In genomic region chr7:23075571-23075970, GRCh38 we compare ENCODE assay signal across 13 cellular contexts. TPM values are rescaled to one million over a fixed set of nuclear protein-coding genes. Genes with fewer than 3 reads are reported as not detected.
DNase-seq lines count a peak whose midpoint lies in the region; ATAC-seq and TF ChIP-seq lines count a peak whose summit lies in the region.
"Had no signal": no experiment of that assay in that cellular context is flagged by ENCODE, and none has a peak within 500 bp of the region (broad histone marks: within the 10 kb centered on the region; RNA-seq: fewer than 3 reads in every experiment).

No MANE protein-coding gene starts in this region.

- no peak for TF ChIP-seq CTCF in cardiac muscle cell (IDR thresholded peaks at IDR 0.05; ENCODE audit: low read depth, low read length)
- no peak for TF ChIP-seq CTCF in nephron (IDR thresholded peaks at IDR 0.05; ENCODE audit: unreplicated experiment in 3 of 3)
- no peak for TF ChIP-seq CTCF in prostate gland (IDR thresholded peaks at IDR 0.05)

- H4K20me1 ChIP-seq in Karpas-422 (ENCODE audit: insufficient read depth, low read depth, low read length) = no peaks in the 10 kb centered on the region

- H3K79me2 ChIP-seq in Karpas-422 (ENCODE audit: low read length) = no peaks in the 10 kb centered on the region

- H3K36me3 Mint-ChIP-seq in nephron (ENCODE audit: low read depth) = no peaks in the 10 kb centered on the region
- H3K36me3 Mint-ChIP-seq: CD8-positive, alpha-beta memory T cell had no signal

- WGBS in prostate gland = 53% methylated on average over 3 of the region's 3 CpGs

- peaks cover 38% of the 10 kb centered on the region for H3K4me1 Mint-ChIP-seq in nephron
- H3K4me1 Mint-ChIP-seq: CD8-positive, alpha-beta memory T cell had no signal

- H3K9me3 ChIP-seq in cardiac muscle cell (ENCODE audit: low read depth) (no peaks in the 10 kb centered on the region), Karpas-422 (ENCODE audit: low read length) (no peaks in the 10 kb centered on the region), prostate gland (no peaks in the 10 kb centered on the region)

- no peak overlapping the region for H3K9ac ChIP-seq in Karpas-422 (ENCODE audit: low read length)

- H3K4me1 ChIP-seq in cardiac muscle cell (ENCODE audit: low read depth) (peaks cover 60% of the 10 kb centered on the region), Karpas-422 (ENCODE audit: low read length) (peaks cover 6% of the 10 kb centered on the region), prostate gland (replicated peaks) (peaks cover 4% of the 10 kb centered on the region)

- H3K9me2 ChIP-seq in Karpas-422 (replicated peaks; ENCODE audit: insufficient read depth, low read length) = no peaks in the 10 kb centered on the region

- H3K4me3 Mint-ChIP-seq in nephron = no peak overlapping the region
- H3K4me3 Mint-ChIP-seq: CD8-positive, alpha-beta memory T cell had no signal

- no peak for ATAC-seq in GM18907 (IDR thresholded peaks at IDR 0.05; ENCODE audit: unreplicated experiment)
- ATAC-seq: SK-N-SH treated with all-trans-retinoic acid at 6 μM for 48 hours had no signal

- no peak overlapping the region for H3K4me3 ChIP-seq in cardiac muscle cell
- H3K4me3 ChIP-seq in Karpas-422 (ENCODE audit: low read length) = no peak overlapping the region
- H3K4me3 ChIP-seq in prostate gland = no peak overlapping the region

- H2AFZ ChIP-seq in Karpas-422 (ENCODE audit: low read length) = no peak overlapping the region

- no peaks in the 10 kb centered on the region for H3K27me3 Mint-ChIP-seq in nephron (ENCODE audit: low read depth)

- H3K36me3 ChIP-seq in cardiac muscle cell (no peaks in the 10 kb centered on the region), Karpas-422 (ENCODE audit: insufficient read depth, low read length) (no peaks in the 10 kb centered on the region), prostate gland (no peaks in the 10 kb centered on the region)

- H3K27ac Mint-ChIP-seq in nephron = peak overlapping the region; percentile 65 to 66 (median 66)

- intact Hi-C loops in prostate gland (cut with DNase I) = no loop called here

- H3K9me3 Mint-ChIP-seq in nephron = no peaks in the 10 kb centered on the region
- H3K9me3 Mint-ChIP-seq: CD8-positive, alpha-beta memory T cell had no signal

- H3K27me3 ChIP-seq in cardiac muscle cell = no peaks in the 10 kb centered on the region
- H3K27me3 ChIP-seq in Karpas-422 (ENCODE audit: low read length) = no peaks in the 10 kb centered on the region
- H3K27me3 ChIP-seq in prostate gland (replicated peaks; ENCODE audit: insufficient read depth) = no peaks in the 10 kb centered on the region

- no peak overlapping the region for H3K4me2 ChIP-seq in Karpas-422 (ENCODE audit: low read depth, low read length, poor library complexity, severe bottlenecking)

- DNase-seq in DMS53 (lab: John Stamatoyannopoulos, UW) = peak; percentile 24
- DNase-seq in DMS53 treated with DMSO at 0.1 percent for 48 hours (lab: John Stamatoyannopoulos, UW; ENCODE audit: unreplicated experiment) = no peak
- peak; percentile 37 for DNase-seq in NOMO-1 treated with DMSO at 0.1 percent for 48 hours (lab: John Stamatoyannopoulos, UW; ENCODE audit: unreplicated experiment)
- peak in 1 of 2 donors; percentile 64 for DNase-seq in cardiac muscle cell (ENCODE audit: low read depth in 1 of 2, low spot score in 1 of 2)
- DNase-seq in Karpas-422 = no peak
- DNase-seq in prostate gland (ENCODE audit: low spot score) = no peak
- DNase-seq: CD8-positive, alpha-beta memory T cell; DMS 273 treated with DMSO at 0.1 percent for 48 hours; EL; NCI-H1436 treated with DMSO at 0.1 percent for 48 hours had no signal

- peak overlapping the region; percentile 91 for H3K27ac ChIP-seq in cardiac muscle cell
- no peak overlapping the region for H3K27ac ChIP-seq in Karpas-422 (ENCODE audit: low read length)
- no peak overlapping the region for H3K27ac ChIP-seq in prostate gland

- no peak for TF ChIP-seq POLR2A in prostate gland (IDR thresholded peaks at IDR 0.05)

RNA-seq across cellular contexts. Expression of gene KLHL7, which starts 30.0 kb away (rescaled TPM):
- total RNA-seq in cardiac muscle cell = 31.6 and 47.1 TPM in 2 replicates
- polyA plus RNA-seq in cardiac muscle cell = 33.4 and 46.1 TPM in 2 replicates
- 20.2 and 23.1 TPM in 2 replicates for total RNA-seq in Karpas-422 (2014; rRNA removed; shearing (Covaris generic); ENCODE audit: low replicate concordance)
- 10 to 100 TPM; 18.1 to 67.7 TPM for total RNA-seq in prostate gland

Comparison
In these comparisons a context has a peak if more than half of its experiments do, and no peak if none do; other contexts are left out.
1. DNase-seq: peak in DMS53 (single experiment) and NOMO-1 treated with DMSO at 0.1 percent for 48 hours (single experiment); none in DMS53 treated with DMSO at 0.1 percent for 48 hours (single experiment), Karpas-422 (single experiment) and prostate gland (single experiment).